16 cellular contexts compared by ENCODE assay signal in genomic region chr3:167361356-167361755, GRCh38.
"Had no signal": no experiment of that assay in that cellular context is flagged by ENCODE, and none has a peak within 500 bp of the region (broad histone marks: within the 10 kb centered on the region; RNA-seq: fewer than 3 reads in every experiment).

No MANE protein-coding gene starts in this region.

- DNase-seq: cortex of kidney; effector memory CD4-positive, alpha-beta T cell; esophagus squamous epithelium; foreskin fibroblast; head of caudate nucleus; left colon; left ventricle myocardium superior; mesendoderm; naive B cell; occipital lobe; pancreas; spleen; stimulated activated CD4-positive, alpha-beta T cell treated with anti-CD3 and anti-CD28 coated beads, Interleukin-15, amount 100 ng/mL, for 24 hours; stimulated activated CD4-positive, alpha-beta T cell treated with anti-CD3 and anti-CD28 coated beads, Interleukin-1b, Interleukin-23, amount 100 ng/mL, for 48 hours; stimulated activated CD4-positive, alpha-beta T cell treated with anti-CD3 and anti-CD28 coated beads, Interleukin-4, amount 100 ng/mL, for 24 hours; trophoblast cell had no signal
